ENCODE assay signal across 11 cellular contexts in genomic region chr6:558089-558488, GRCh38.
DNase-seq lines count a peak whose midpoint lies in the region; ATAC-seq and TF ChIP-seq lines count a peak whose summit lies in the region.
"Had no signal": no experiment of that assay in that cellular context is flagged by ENCODE, and none has a peak within 500 bp of the region (broad histone marks: within the 10 kb centered on the region; RNA-seq: fewer than 3 reads in every experiment).

No MANE protein-coding gene starts in this region.

- peaks cover 3% of the 10 kb centered on the region for H3K36me3 ChIP-seq in mammary epithelial cell (ENCODE audit: insufficient read depth, low read length)
- no peaks in the 10 kb centered on the region for H3K36me3 ChIP-seq in breast epithelium
- peaks cover 37% of the 10 kb centered on the region; the same call in 1 of the 2 replicates for H3K36me3 ChIP-seq in Loucy (ENCODE audit: insufficient read depth, low read length)
- H3K36me3 ChIP-seq: SJCRH30 had no signal

- intact Hi-C loops in mammary epithelial cell (cut with micrococcal nuclease): no loop called here
- intact Hi-C loops in breast epithelium (cut with DNase I; ENCODE audit: low total_unique reads): no loop called here
- intact Hi-C loops in sciatic nerve (cut with DNase I): no loop called here

- no peak overlapping the region for H3K9ac ChIP-seq in mammary epithelial cell (ENCODE audit: insufficient read depth, low read length)
- H3K9ac ChIP-seq in Loucy (ENCODE audit: low read depth, low read length, poor library complexity, severe bottlenecking): no peak overlapping the region

- H3K27ac ChIP-seq in mammary epithelial cell (ENCODE audit: insufficient read depth, low read depth, low read length): no peak overlapping the region
- no peak overlapping the region for H3K27ac ChIP-seq in breast epithelium
- H3K27ac ChIP-seq: SJCRH30, transverse colon had no signal

- in situ Hi-C loops in mammary epithelial cell (cut with MboI; ENCODE audit: low sequenced_read_pairs in 2 of 2): no loop called here
- in situ Hi-C loops in astrocyte of the cerebellum (cut with HindIII; ENCODE audit: low sequenced_read_pairs): no loop called here

- peak overlapping the region; percentile 83 for H3K27ac Mint-ChIP-seq in stimulated activated effector memory CD8-positive, alpha-beta T cell treated with anti-CD3 and anti-CD28 coated beads, Interleukin-12 subunit alpha, Interleukin-12 subunit beta, amount 100 ng/mL, for 72 hours

- ATAC-seq in stimulated activated effector memory CD8-positive, alpha-beta T cell treated with anti-CD3 and anti-CD28 coated beads, Interleukin-12 subunit alpha, Interleukin-12 subunit beta, amount 100 ng/mL, for 72 hours: no peak
- ATAC-seq in GM19328 (IDR thresholded peaks at IDR 0.05; ENCODE audit: unreplicated experiment): no peak
- ATAC-seq in sciatic nerve: no peak

- no peak for DNase-seq in mammary epithelial cell
- DNase-seq in breast epithelium (ENCODE audit: low spot score in 2 of 2): no peak
- no peak for DNase-seq in astrocyte of the cerebellum (ENCODE audit: low read depth)
- no peak for DNase-seq in stimulated activated effector memory CD8-positive, alpha-beta T cell treated with anti-CD3 and anti-CD28 coated beads, Interleukin-12 subunit alpha, Interleukin-12 subunit beta, amount 100 ng/mL, for 72 hours (ENCODE audit: low spot score in 2 of 2)
- no peak for DNase-seq in cerebellum (ENCODE audit: low spot score)
- no peak for DNase-seq in sciatic nerve (ENCODE audit: low spot score)
- DNase-seq: activated CD8-positive, alpha-beta memory T cell treated with anti-CD3 and anti-CD28 coated beads, Interleukin-2, amount 50 U/mL, for 48 hours; transverse colon had no signal

- H3K27me3 ChIP-seq in mammary epithelial cell (ENCODE audit: insufficient read depth, low read length) (no peaks in the 10 kb centered on the region), breast epithelium (no peaks in the 10 kb centered on the region), Loucy (ENCODE audit: insufficient read depth, low read length, poor library complexity, severe bottlenecking) (no peaks in the 10 kb centered on the region)
- H3K27me3 ChIP-seq: SJCRH30, transverse colon had no signal

- no peaks in the 10 kb centered on the region for H4K20me1 ChIP-seq in mammary epithelial cell (ENCODE audit: insufficient read depth, low read length)
- H4K20me1 ChIP-seq in Loucy (ENCODE audit: insufficient read depth, low read length, poor library complexity, severe bottlenecking): no peaks in the 10 kb centered on the region

- peaks cover 54% of the 10 kb centered on the region for H3K4me1 Mint-ChIP-seq in stimulated activated effector memory CD8-positive, alpha-beta T cell treated with anti-CD3 and anti-CD28 coated beads, Interleukin-12 subunit alpha, Interleukin-12 subunit beta, amount 100 ng/mL, for 72 hours

- dilution Hi-C loops in mammary epithelial cell (cut with HindIII; ENCODE audit: low sequenced_read_pairs): no loop called here

- H3K79me2 ChIP-seq in mammary epithelial cell (ENCODE audit: insufficient read depth, low read length) (no peaks in the 10 kb centered on the region), Loucy (ENCODE audit: insufficient read depth, low read length) (no peaks in the 10 kb centered on the region)

- no peak overlapping the region for H2AFZ ChIP-seq in mammary epithelial cell (ENCODE audit: low read depth, low read length)
- no peak overlapping the region for H2AFZ ChIP-seq in Loucy (ENCODE audit: low read length)

- H3K4me3 Mint-ChIP-seq in stimulated activated effector memory CD8-positive, alpha-beta T cell treated with anti-CD3 and anti-CD28 coated beads, Interleukin-12 subunit alpha, Interleukin-12 subunit beta, amount 100 ng/mL, for 72 hours: peak overlapping the region; percentile 32

- H3K4me2 ChIP-seq in mammary epithelial cell (ENCODE audit: insufficient read depth, low read depth, low read length) (no peak overlapping the region), Loucy (ENCODE audit: low read depth, low read length, poor library complexity, severe bottlenecking) (peak overlapping the region; percentile 26)

- TF ChIP-seq CTCF in mammary epithelial cell (conservative IDR thresholded peaks at IDR 0.05 in 1 of 2, IDR thresholded peaks at IDR 0.05 in 1 of 2; ENCODE audit: extremely low read depth in 1 of 2, insufficient read depth in 1 of 2, low read depth in 1 of 2, low read length in 2 of 2): peak; percentile 4 to 7
- no peak for TF ChIP-seq CTCF in breast epithelium (IDR thresholded peaks at IDR 0.05)
- peak; percentile 64 for TF ChIP-seq CTCF in Loucy (conservative IDR thresholded peaks at IDR 0.05; ENCODE audit: low read length)
- peak; percentile 10 for TF ChIP-seq CTCF in astrocyte of the cerebellum (IDR thresholded peaks at IDR 0.05; ENCODE audit: low read depth, low read length, missing control alignments)

- H3K4me1 ChIP-seq in mammary epithelial cell (ENCODE audit: insufficient read depth, low read length) (peaks cover 9% of the 10 kb centered on the region), breast epithelium (no peaks in the 10 kb centered on the region), Loucy (ENCODE audit: insufficient read depth, low read length, poor library complexity, severe bottlenecking) (peaks cover 3% of the 10 kb centered on the region)
- H3K4me1 ChIP-seq: SJCRH30, transverse colon had no signal

- no peaks in the 10 kb centered on the region for H3K9me3 Mint-ChIP-seq in stimulated activated effector memory CD8-positive, alpha-beta T cell treated with anti-CD3 and anti-CD28 coated beads, Interleukin-12 subunit alpha, Interleukin-12 subunit beta, amount 100 ng/mL, for 72 hours

- no peak for TF ChIP-seq POLR2A in breast epithelium (IDR thresholded peaks at IDR 0.05)

- no TSS peak for BruUV-seq in mammary epithelial cell (replicated peaks; lab: Mats Ljungman, UMichigan)

- H3K9me2 ChIP-seq in Loucy (replicated peaks; ENCODE audit: low read depth, low read length): no peaks in the 10 kb centered on the region

- CTCF ChIA-PET in mammary epithelial cell (lab: Charles Lee; ENCODE audit: low non-redundant PET): interaction anchor here (0.7 kb wide), 1 partner anchor 25 kb away, joined by 4 read pairs; no protein-coding TSS in a partner anchor

- H3K36me3 Mint-ChIP-seq in stimulated activated effector memory CD8-positive, alpha-beta T cell treated with anti-CD3 and anti-CD28 coated beads, Interleukin-12 subunit alpha, Interleukin-12 subunit beta, amount 100 ng/mL, for 72 hours: peaks cover 83% of the 10 kb centered on the region

- H3K9me3 ChIP-seq in mammary epithelial cell (replicated peaks; ENCODE audit: insufficient read depth, low read length) (no peaks in the 10 kb centered on the region), breast epithelium (no peaks in the 10 kb centered on the region), Loucy (ENCODE audit: insufficient read depth, low read depth, low read length) (no peaks in the 10 kb centered on the region)
- H3K9me3 ChIP-seq: SJCRH30, transverse colon had no signal

- no peak overlapping the region for H3K4me3 ChIP-seq in mammary epithelial cell (replicated peaks in 1 of 3; ENCODE audit: insufficient read depth in 1 of 3, low read depth in 2 of 3, low read length in 3 of 3)
- no peak overlapping the region for H3K4me3 ChIP-seq in breast epithelium
- no peak overlapping the region for H3K4me3 ChIP-seq in Loucy (ENCODE audit: low read length, poor library complexity, severe bottlenecking)
- H3K4me3 ChIP-seq in astrocyte of the cerebellum (ENCODE audit: low read depth, low read length): no peak overlapping the region
- H3K4me3 ChIP-seq: SJCRH30, transverse colon had no signal

- no peaks in the 10 kb centered on the region for H3F3A ChIP-seq in Loucy (ENCODE audit: low read depth)

Comparison
In these comparisons a context has a peak if more than half of its experiments do, and no peak if none do; other contexts are left out.
1. CTCF ChIP-seq: peak in mammary epithelial cell (2 of 2), Loucy (single experiment) and astrocyte of the cerebellum (single experiment); none in breast epithelium (0 of 3).